17 cellular contexts compared by ENCODE assay signal in the genomic region with DNA sequence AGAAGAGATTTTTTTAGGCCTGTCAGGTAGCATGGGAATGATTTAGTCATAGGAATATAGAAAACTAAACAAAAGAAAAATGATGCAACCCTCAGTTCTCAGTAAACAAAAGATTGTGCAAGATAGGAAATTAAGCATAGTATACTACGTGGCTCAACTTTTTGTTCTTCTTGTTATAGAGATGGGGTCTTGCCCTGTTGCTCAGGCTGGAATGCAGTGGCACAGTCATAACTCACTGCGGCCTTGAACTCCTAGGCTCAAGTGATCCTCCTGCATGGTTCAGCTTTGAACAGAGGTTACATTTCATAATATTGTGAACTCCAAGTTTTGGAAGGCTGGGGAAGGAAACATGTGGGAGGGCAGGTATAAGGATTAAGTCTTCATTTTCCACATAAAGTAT. TPM values are rescaled to one million over a fixed set of nuclear protein-coding genes. Genes with fewer than 3 reads are reported as not detected.
A peak's percentile ranks its signal among the peaks of the same experiment; 100 is the strongest.
DNase-seq lines count a peak whose midpoint lies in the region; ATAC-seq, FAIRE-seq and TF ChIP-seq lines count a peak whose summit lies in the region.
"Had no signal": no experiment of that assay in that cellular context is flagged by ENCODE, and none has a peak within 500 bp of the region (broad histone marks: within the 10 kb centered on the region; RNA-seq: fewer than 3 reads in every experiment).

No MANE protein-coding gene starts in this region.

- ATAC-seq in WTC11, result no peak

- H3K36me3 Mint-ChIP-seq in WTC11, result peaks cover 21% of the 10 kb centered on the region

- peaks cover 22% of the 10 kb centered on the region for H3K9me3 Mint-ChIP-seq in WTC11

- POLR2A ChIA-PET in WTC11 (lab: Charles Lee), result no interaction called here

- H3K4me3 Mint-ChIP-seq in WTC11, result no peak overlapping the region
- H3K4me3 Mint-ChIP-seq: B cell; CD4-positive, alpha-beta memory T cell had no signal

- H3K27ac ChIP-seq in HL-60 (replicated peaks) (peak overlapping the region; percentile 21; the same call in 1 of the 2 replicates), kidney (ENCODE audit: low read depth in 2 of 2, low read length in 2 of 2) (no peak overlapping the region)

- no peaks in the 10 kb centered on the region for H3K27me3 Mint-ChIP-seq in WTC11 (ENCODE audit: low read depth)
- H3K27me3 Mint-ChIP-seq: B cell; CD4-positive, alpha-beta memory T cell had no signal

- H3K27ac Mint-ChIP-seq in WTC11, result no peak overlapping the region
- H3K27ac Mint-ChIP-seq: B cell had no signal

- H3K27me3 ChIP-seq in HL-60 (ENCODE audit: insufficient read depth, poor library complexity, severe bottlenecking), result no peaks in the 10 kb centered on the region

- no peak for FAIRE-seq in kidney (lab: Jason Lieb, UNC)

- peaks cover 59% of the 10 kb centered on the region for H3K4me1 Mint-ChIP-seq in WTC11
- H3K4me1 Mint-ChIP-seq: B cell had no signal

- CTCF ChIA-PET in WTC11 (lab: Charles Lee), result no interaction called here

- no peaks in the 10 kb centered on the region for H3K36me3 ChIP-seq in kidney (ENCODE audit: control insufficient read depth in 1 of 2, insufficient read depth in 2 of 2, low read length in 2 of 2)

- no peak overlapping the region for H3K4me3 ChIP-seq in HL-60 (replicated peaks; ENCODE audit: insufficient read depth, low read length)
- H3K4me3 ChIP-seq in fibroblast of mammary gland (ENCODE audit: control insufficient read depth, low read depth, low read length), result no peak overlapping the region
- no peak overlapping the region for H3K4me3 ChIP-seq in kidney (ENCODE audit: low read length in 2 of 2)

- no peaks in the 10 kb centered on the region for H3K9me3 ChIP-seq in kidney (ENCODE audit: control insufficient read depth in 1 of 2, low read length in 2 of 2)

- peak; percentile 30 for DNase-seq in CD1c-positive myeloid dendritic cell (ENCODE audit: extremely low spot score)
- DNase-seq in HL-60 (ENCODE audit: low read depth in 1 of 2, low spot score in 1 of 2), result no peak
- no peak for DNase-seq in WTC11 (ENCODE audit: low spot score)
- DNase-seq in fibroblast of mammary gland (ENCODE audit: low read depth), result peak; percentile 21
- DNase-seq in NCI-H2029 (lab: John Stamatoyannopoulos, UW), result no peak
- DNase-seq in HK-2 (ENCODE audit: unreplicated experiment), result no peak
- DNase-seq in UCSD-AML1 (lab: John Stamatoyannopoulos, UW; ENCODE audit: unreplicated experiment), result no peak
- no peak for DNase-seq in kidney
- DNase-seq: CD4-positive, alpha-beta memory T cell; GOT3; NCI-H1105; NCI-H1694 treated with DMSO at 0.1 percent for 48 hours; NCI-H2171; NCI-H446 treated with DMSO at 0.1 percent for 48 hours; NCI-H748 treated with DMSO at 0.1 percent for 48 hours; Right ventricle myocardium superior had no signal

- no peak overlapping the region for H3K9ac ChIP-seq in kidney (ENCODE audit: low read length in 2 of 2)

- TF ChIP-seq CTCF in HL-60 (IDR thresholded peaks at IDR 0.05; ENCODE audit: insufficient read depth, low read length) (no peak), WTC11 (IDR thresholded peaks at IDR 0.05) (no peak), fibroblast of mammary gland (conservative IDR thresholded peaks at IDR 0.05; ENCODE audit: control insufficient read depth, insufficient read depth, low read depth, low read length) (no peak), kidney (IDR thresholded peaks at IDR 0.05; ENCODE audit: borderline replicate concordance, extremely low read depth, insufficient read depth) (no peak)

- intact Hi-C loops in kidney (cut with DNase I), result no loop called here

- H3K4me1 ChIP-seq in kidney (ENCODE audit: control insufficient read depth in 1 of 2, insufficient read depth in 1 of 2, low read depth in 1 of 2, low read length in 2 of 2), result no peaks in the 10 kb centered on the region

TF ChIP-seq in WTC11, 78 proteins besides CTCF, POLR2A, EP300 and RAD21:
- TF ChIP-seq RELA (CRISPR knock-in tag; IDR thresholded peaks at IDR 0.05; ENCODE audit: borderline replicate concordance) (no peak), TEAD4 (CRISPR knock-in tag; IDR thresholded peaks at IDR 0.05) (no peak), GABPB1 (CRISPR knock-in tag; IDR thresholded peaks at IDR 0.05) (peak; percentile 89), RORB (CRISPR knock-in tag; IDR thresholded peaks at IDR 0.05) (no peak), SP1 (CRISPR knock-in tag; conservative IDR thresholded peaks at IDR 0.05) (no peak)
- TF ChIP-seq, protein P1, sequence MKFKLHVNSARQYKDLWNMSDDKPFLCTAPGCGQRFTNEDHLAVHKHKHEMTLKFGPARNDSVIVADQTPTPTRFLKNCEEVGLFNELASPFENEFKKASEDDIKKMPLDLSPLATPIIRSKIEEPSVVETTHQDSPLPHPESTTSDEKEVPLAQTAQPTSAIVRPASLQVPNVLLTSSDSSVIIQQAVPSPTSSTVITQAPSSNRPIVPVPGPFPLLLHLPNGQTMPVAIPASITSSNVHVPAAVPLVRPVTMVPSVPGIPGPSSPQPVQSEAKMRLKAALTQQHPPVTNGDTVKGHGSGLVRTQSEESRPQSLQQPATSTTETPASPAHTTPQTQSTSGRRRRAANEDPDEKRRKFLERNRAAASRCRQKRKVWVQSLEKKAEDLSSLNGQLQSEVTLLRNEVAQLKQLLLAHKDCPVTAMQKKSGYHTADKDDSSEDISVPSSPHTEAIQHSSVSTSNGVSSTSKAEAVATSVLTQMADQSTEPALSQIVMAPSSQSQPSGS (CRISPR knock-in tag; IDR thresholded peaks at IDR 0.05; ENCODE audit: borderline replicate concordance, low read depth), result no peak
- TF ChIP-seq, protein P2, sequence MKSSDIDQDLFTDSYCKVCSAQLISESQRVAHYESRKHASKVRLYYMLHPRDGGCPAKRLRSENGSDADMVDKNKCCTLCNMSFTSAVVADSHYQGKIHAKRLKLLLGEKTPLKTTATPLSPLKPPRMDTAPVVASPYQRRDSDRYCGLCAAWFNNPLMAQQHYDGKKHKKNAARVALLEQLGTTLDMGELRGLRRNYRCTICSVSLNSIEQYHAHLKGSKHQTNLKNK (CRISPR knock-in tag; IDR thresholded peaks at IDR 0.05), result no peak

RNA-seq across cellular contexts. Expression of a gene that starts 28.5 kb away (rescaled TPM):
- total RNA-seq in WTC11 (2021) (7.4 to 9.9 TPM (median 8.4 TPM) in 3 replicates), kidney (7.6 TPM)
- polyA plus RNA-seq in kidney (ENCODE audit: insufficient read depth, low read depth, low replicate concordance), result 2.6 TPM

RNA-seq across cellular contexts. Expression of a gene that starts 29.6 kb away (rescaled TPM):
- 16.5 to 20.9 TPM (median 17.0 TPM) in 3 replicates for total RNA-seq in WTC11 (2021)
- 17.8 TPM for total RNA-seq in kidney
- 49.2 TPM for polyA plus RNA-seq in kidney (ENCODE audit: insufficient read depth, low read depth, low replicate concordance)

Comparison
In these comparisons a context has a peak if more than half of its experiments do, and no peak if none do; other contexts are left out.
1. DNase-seq: peak in CD1c-positive myeloid dendritic cell (single experiment) and fibroblast of mammary gland (single experiment); none in HL-60 (0 of 2), WTC11 (single experiment), NCI-H2029 (single experiment), HK-2 (single experiment), UCSD-AML1 (single experiment) and kidney (single experiment).